Comparison of ENCODE assay signal across 8 cellular contexts in genomic region chr14:70821581-70821915, GRCh38. TPM values are rescaled to one million over a fixed set of nuclear protein-coding genes. Genes with fewer than 3 reads are reported as not detected.
DNase-seq lines count a peak whose midpoint lies in the region; ATAC-seq and TF ChIP-seq lines count a peak whose summit lies in the region.

No MANE protein-coding gene starts in this region.

- H3K36me3 ChIP-seq in SU-DHL-6 (ENCODE audit: low read length): no peaks in the 10 kb centered on the region

- H3K79me2 ChIP-seq in SU-DHL-6 (ENCODE audit: insufficient read depth, low read length): no peaks in the 10 kb centered on the region

- no peak for ATAC-seq in GM19452 (IDR thresholded peaks at IDR 0.05; ENCODE audit: unreplicated experiment)
- no peak for ATAC-seq in GM21526 (IDR thresholded peaks at IDR 0.05; ENCODE audit: low FRiP score, unreplicated experiment)

- peak overlapping the region; percentile 76 for H3K4me2 ChIP-seq in SU-DHL-6 (ENCODE audit: low read depth, low read length, poor library complexity, severe bottlenecking)

- H3K27ac ChIP-seq in SU-DHL-6 (ENCODE audit: low read depth, low read length): no peak overlapping the region

- no peaks in the 10 kb centered on the region for H3K9me3 ChIP-seq in SU-DHL-6 (ENCODE audit: insufficient read depth, low read length)

- H3K4me3 ChIP-seq in GM12864 (ENCODE audit: low read depth, low read length) (peak overlapping the region; percentile 54), SU-DHL-6 (ENCODE audit: insufficient read depth, low read length, poor library complexity, severe bottlenecking) (peak overlapping the region; percentile 80), fibroblast of villous mesenchyme (ENCODE audit: low read depth, low read length) (peak overlapping the region; percentile 70), retinal pigment epithelial cell (ENCODE audit: low read length) (peak overlapping the region; percentile 59)

- no peaks in the 10 kb centered on the region for H3K27me3 ChIP-seq in SU-DHL-6 (ENCODE audit: low read length)

- peak overlapping the region; percentile 64 for H3K9ac ChIP-seq in SU-DHL-6 (ENCODE audit: low read length)

- H3K9me2 ChIP-seq in SU-DHL-6 (replicated peaks; ENCODE audit: insufficient read depth, low read length): no peaks in the 10 kb centered on the region

- no peaks in the 10 kb centered on the region for H4K20me1 ChIP-seq in SU-DHL-6 (ENCODE audit: low read depth, low read length)

- TF ChIP-seq CTCF in GM12864 (IDR thresholded peaks at IDR 0.05; ENCODE audit: low read depth, low read length, missing control alignments) (no peak), SU-DHL-6 (IDR thresholded peaks at IDR 0.05; ENCODE audit: insufficient read depth, low read length, poor library complexity, severe bottlenecking) (no peak), fibroblast of villous mesenchyme (IDR thresholded peaks at IDR 0.05; ENCODE audit: insufficient read depth, low read depth, low read length) (no peak), retinal pigment epithelial cell (conservative IDR thresholded peaks at IDR 0.05; ENCODE audit: low read depth, low read length) (no peak)

- peak overlapping the region; percentile 94 for H2AFZ ChIP-seq in SU-DHL-6 (ENCODE audit: low read depth, low read length, severe bottlenecking)

- H3F3A ChIP-seq in SU-DHL-6 (ENCODE audit: insufficient read depth): no peaks in the 10 kb centered on the region; the same call in 1 of the 2 replicates

- no peak for DNase-seq in GM12864 (ENCODE audit: low read depth)
- no peak for DNase-seq in fibroblast of villous mesenchyme (ENCODE audit: low read depth)
- no peak for DNase-seq in retinal pigment epithelial cell (ENCODE audit: low read depth)
- no peak for DNase-seq in DMS79 treated with DMSO at 0.1 percent for 48 hours (lab: John Stamatoyannopoulos, UW)
- DNase-seq in KG1 (lab: John Stamatoyannopoulos, UW): no peak

RNA-seq across cellular contexts. Expression of gene MAP3K9, which starts 12.2 kb away (rescaled TPM):
- under 0.01 and 0.43 TPM in 2 replicates for total RNA-seq in fibroblast of villous mesenchyme
